Comparison of ENCODE assay signal across 25 cellular contexts in genomic region chr2:236915726-236916125, GRCh38.
"Had no signal": no experiment of that assay in that cellular context is flagged by ENCODE, and none has a peak within 500 bp of the region (broad histone marks: within the 10 kb centered on the region; RNA-seq: fewer than 3 reads in every experiment).

No MANE protein-coding gene starts in this region.

- H3K27ac Mint-ChIP-seq: activated naive CD4-positive, alpha-beta T cell treated with anti-CD3 and anti-CD28 coated beads, Interleukin-2, amount 50 U/mL, for 72 hours; activated T-cell treated with anti-CD3 and anti-CD28 coated beads, Interleukin-2, amount 50 U/mL, for 72 hours; natural killer cell; T-helper 17 cell had no signal

- H3K4me3 ChIP-seq: heart right ventricle, lower lobe of right lung, ovary, prostate gland, suprapubic skin, tibial artery, upper lobe of right lung had no signal

- H3K27ac ChIP-seq: heart right ventricle, lower lobe of right lung, neutrophil, ovary, prostate gland, suprapubic skin, tibial artery, upper lobe of right lung had no signal

- H3K4me1 Mint-ChIP-seq: natural killer cell, T-helper 17 cell had no signal

- DNase-seq: activated CD4-positive, alpha-beta T cell treated with anti-CD3 and anti-CD28 coated beads, Interleukin-2, amount 50 U/mL, for 1 hour; activated CD4-positive, CD25-positive, alpha-beta regulatory T cell treated with anti-CD3 and anti-CD28 coated beads, Interleukin-2, amount 50 U/mL, for 72 hours; activated naive CD4-positive, alpha-beta T cell; activated T-cell treated with anti-CD3 and anti-CD28 coated beads for 4 hours; activated T-cell treated with anti-CD3 and anti-CD28 coated beads, Interleukin-2, amount 50 U/mL, for 72 hours; effector CD8-positive, alpha-beta T cell; heart right ventricle; kidney glomerular epithelial cell; lower lobe of right lung; mesendoderm; natural killer cell; ovary; retina; stimulated activated CD4-positive, alpha-beta T cell treated with anti-CD3 and anti-CD28 coated beads, Interleukin-15, amount 100 ng/mL, for 24 hours; stimulated activated CD4-positive, alpha-beta T cell treated with anti-CD3 and anti-CD28 coated beads, Interleukin-2, amount 100 ng/mL, for 24 hours; stimulated activated naive CD4-positive, alpha-beta T cell; T-helper 17 cell; T1000; tibial artery; upper lobe of right lung had no signal

- H3K4me1 ChIP-seq: prostate gland, suprapubic skin, tibial artery, upper lobe of right lung had no signal

- H3K36me3 Mint-ChIP-seq: activated naive CD4-positive, alpha-beta T cell treated with anti-CD3 and anti-CD28 coated beads, Interleukin-2, amount 50 U/mL, for 72 hours; natural killer cell had no signal

- H3K9me3 ChIP-seq: heart right ventricle, lower lobe of right lung, neutrophil, ovary, prostate gland, suprapubic skin, tibial artery, upper lobe of right lung had no signal

- ATAC-seq: activated naive CD4-positive, alpha-beta T cell treated with anti-CD3 and anti-CD28 coated beads, Interleukin-2, amount 50 U/mL, for 72 hours; activated T-cell treated with anti-CD3 and anti-CD28 coated beads, Interleukin-2, amount 50 U/mL, for 72 hours; heart right ventricle; left lobe of liver; natural killer cell; T-helper 17 cell had no signal

- H3K36me3 ChIP-seq: heart right ventricle, lower lobe of right lung, neutrophil, ovary, prostate gland, suprapubic skin, tibial artery, upper lobe of right lung had no signal

- H3K4me3 Mint-ChIP-seq: activated T-cell treated with anti-CD3 and anti-CD28 coated beads, Interleukin-2, amount 50 U/mL, for 72 hours; natural killer cell; T-helper 17 cell had no signal

- H3K9me3 Mint-ChIP-seq: activated naive CD4-positive, alpha-beta T cell treated with anti-CD3 and anti-CD28 coated beads, Interleukin-2, amount 50 U/mL, for 72 hours; activated T-cell treated with anti-CD3 and anti-CD28 coated beads, Interleukin-2, amount 50 U/mL, for 72 hours; natural killer cell had no signal

- H3K27me3 ChIP-seq: ovary, suprapubic skin, tibial artery, upper lobe of right lung had no signal
